23 cellular contexts compared by ENCODE assay signal in the genomic region with DNA sequence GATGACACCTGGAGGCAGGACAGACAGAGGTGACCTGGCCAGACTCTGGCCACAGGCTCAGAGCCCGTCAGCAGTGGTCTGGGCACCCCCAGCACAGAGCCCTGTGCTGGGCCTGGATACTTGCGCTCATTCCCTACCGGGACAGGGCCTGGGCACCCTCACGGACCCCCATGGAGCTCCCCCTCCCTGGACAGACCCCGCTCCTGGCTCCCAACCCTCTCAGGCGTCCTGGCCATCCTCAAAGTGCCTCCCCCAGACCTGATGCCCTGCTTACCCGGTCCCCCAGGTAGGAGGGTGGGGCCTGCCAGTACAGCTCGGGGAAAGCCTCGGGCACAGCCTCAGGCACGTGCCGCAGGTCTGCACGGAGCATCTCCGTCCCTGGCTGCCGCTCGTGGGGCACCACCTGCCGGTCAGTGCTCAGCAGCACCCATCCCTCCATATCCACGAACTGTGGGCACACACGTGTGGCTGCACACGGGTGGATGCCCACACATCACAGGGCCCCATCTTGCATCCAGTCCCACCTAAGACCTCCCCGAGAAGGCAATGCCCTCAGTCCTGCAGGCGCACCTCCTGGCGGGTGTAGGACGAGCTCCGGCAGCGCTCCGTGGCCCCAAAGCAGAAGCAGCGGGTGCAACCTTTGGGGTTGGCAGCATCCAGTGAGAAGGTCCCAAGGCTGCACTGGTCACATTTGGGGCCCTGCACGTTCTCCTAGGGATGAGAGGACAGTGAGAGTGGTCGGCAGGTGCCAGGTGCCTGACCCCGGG.
"Had no signal": no experiment of that assay in that cellular context is flagged by ENCODE, and none has a peak within 500 bp of the region (broad histone marks: within the 10 kb centered on the region; RNA-seq: fewer than 3 reads in every experiment).

No MANE protein-coding gene starts in this region.

- H3K27ac ChIP-seq: SJSA1 had no signal

- H3K4me1 ChIP-seq: SJSA1 had no signal

- ATAC-seq: activated CD4-positive, CD25-positive, alpha-beta regulatory T cell treated with anti-CD3 and anti-CD28 coated beads, Interleukin-2, amount 50 U/mL, for 24 hours; activated CD8-positive, alpha-beta T cell treated with anti-CD3 and anti-CD28 coated beads for 36 hours; activated T-cell treated with anti-CD3 and anti-CD28 coated beads, Interleukin-2, amount 50 U/mL, for 72 hours; SK-N-SH treated with all-trans-retinoic acid at 6 μM for 48 hours had no signal

- DNase-seq: activated CD4-positive, alpha-beta T cell treated with anti-CD3 and anti-CD28 coated beads for 4 hours; activated CD8-positive, alpha-beta memory T cell treated with anti-CD3 and anti-CD28 coated beads, Interleukin-2, amount 50 U/mL, for 4 hours; activated CD8-positive, alpha-beta T cell treated with anti-CD3 and anti-CD28 coated beads for 36 hours; activated gamma-delta T cell treated with Interleukin-2 at 50 U/mL for 16 hours; activated naive CD4-positive, alpha-beta T cell treated with anti-CD3 and anti-CD28 coated beads, Interleukin-2, amount 10 ng/mL, durations not matched to agents 7 days and 5 days; activated naive CD8-positive, alpha-beta T cell treated with anti-CD3 and anti-CD28 coated beads for 36 hours; activated T-cell treated with anti-CD3 and anti-CD28 coated beads, Interleukin-2, amount 50 U/mL, for 72 hours; cerebellar nuclear complex; Kasumi-1; NCI-H1048; NCI-H2029; NCI-H2107; NCI-H2171 treated with DMSO at 0.1 percent for 48 hours; NCI-H226; NCI-H526; NCI-H774; NK-92 treated with Interleukin-12 subunit alpha and Interleukin-12 subunit beta, amount 100 ng/mL, for 24 hours; SHP77; SW 1271 had no signal

- H3K9me3 ChIP-seq: SJSA1 had no signal

- FAIRE-seq: colon had no signal

- H3K4me3 ChIP-seq: SJSA1 had no signal

- H3K36me3 ChIP-seq: SJSA1 had no signal

- H3K27me3 ChIP-seq: SJSA1 had no signal
